ENCODE assay signal across 1 cellular context in genomic region chr6:90714319-90714718, GRCh38.
TF ChIP-seq lines count a peak whose summit lies in the region.

No MANE protein-coding gene starts in this region.

TF ChIP-seq in IMR-90, 13 proteins besides CTCF, POLR2A, EP300 and RAD21:
- TF ChIP-seq ELK1 (IDR thresholded peaks at IDR 0.05; ENCODE audit: borderline replicate concordance, low read depth, low read length) (no peak), RFX5 (IDR thresholded peaks at IDR 0.05; ENCODE audit: low read depth, low read length) (no peak), CEBPB (IDR thresholded peaks at IDR 0.05; ENCODE audit: low read depth, low read length) (no peak), MAFK (IDR thresholded peaks at IDR 0.05; ENCODE audit: low read depth, low read length) (no peak), SMC3 (IDR thresholded peaks at IDR 0.05; ENCODE audit: low read depth, low read length) (no peak), NFE2L2 (IDR thresholded peaks at IDR 0.05; ENCODE audit: low read depth, low read length) (no peak), MAZ (IDR thresholded peaks at IDR 0.05; ENCODE audit: borderline replicate concordance, low read depth, low read length) (no peak), CHD1 (IDR thresholded peaks at IDR 0.05; ENCODE audit: low read depth, low read length) (no peak), BHLHE40 (IDR thresholded peaks at IDR 0.05; ENCODE audit: low read depth, low read length) (no peak), FOS (IDR thresholded peaks at IDR 0.05; ENCODE audit: low read depth, low read length) (no peak), USF2 (IDR thresholded peaks at IDR 0.05; ENCODE audit: low read depth, low read length) (no peak), MXI1 (IDR thresholded peaks at IDR 0.05; ENCODE audit: borderline replicate concordance, low read depth, low read length) (no peak), RCOR1 (IDR thresholded peaks at IDR 0.05; ENCODE audit: insufficient replicate concordance, low read length) (no peak)
